In the genomic region with DNA sequence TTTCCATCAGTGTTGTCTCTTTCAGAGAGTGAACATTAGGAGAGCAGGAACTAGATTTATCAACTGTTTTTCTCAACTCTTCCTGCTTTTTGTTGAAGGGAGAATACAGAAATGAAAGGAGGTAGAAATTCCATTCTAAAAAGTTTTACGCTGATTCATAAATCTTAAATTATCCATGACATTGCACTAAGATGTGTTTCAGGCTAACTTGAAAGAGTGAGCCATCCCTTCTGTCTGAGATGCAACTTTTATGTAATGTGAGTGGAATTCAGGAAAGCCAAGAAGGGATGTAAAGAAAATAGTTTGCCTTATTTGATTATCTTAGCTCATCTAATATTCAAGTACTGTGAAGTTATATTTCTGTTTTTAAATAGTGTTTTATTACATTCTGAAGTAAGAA, we compare ENCODE assay signal across 19 cellular contexts.
A peak's percentile ranks its signal among the peaks of the same experiment; 100 is the strongest.
DNase-seq lines count a peak whose midpoint lies in the region; ATAC-seq, FAIRE-seq and TF ChIP-seq lines count a peak whose summit lies in the region.
"Had no signal": no experiment of that assay in that cellular context is flagged by ENCODE, and none has a peak within 500 bp of the region (broad histone marks: within the 10 kb centered on the region; RNA-seq: fewer than 3 reads in every experiment).

No MANE protein-coding gene starts in this region.

- TF ChIP-seq POLR2A in H54 (IDR thresholded peaks at IDR 0.05; ENCODE audit: low read depth, low read length) (no peak), thyroid gland (IDR thresholded peaks at IDR 0.05) (no peak)

- TF ChIP-seq CTCF in fibroblast of the aortic adventitia (IDR thresholded peaks at IDR 0.05; ENCODE audit: insufficient read depth, low read length) = no peak
- no peak for TF ChIP-seq CTCF in thyroid gland (IDR thresholded peaks at IDR 0.05)

- H3K4me3 ChIP-seq in fibroblast of the aortic adventitia (ENCODE audit: low read depth, low read length) (no peak overlapping the region), skeletal muscle satellite cell (ENCODE audit: low read length) (no peak overlapping the region), thyroid gland (replicated peaks in 1 of 3) (no peak overlapping the region)
- H3K4me3 ChIP-seq: ascending aorta had no signal

- H3K36me3 ChIP-seq in skeletal muscle satellite cell (ENCODE audit: insufficient read depth, low read length) = no peaks in the 10 kb centered on the region
- H3K36me3 ChIP-seq in thyroid gland = no peaks in the 10 kb centered on the region
- H3K36me3 ChIP-seq: ascending aorta had no signal

- H3K9ac ChIP-seq in skeletal muscle satellite cell (ENCODE audit: low read depth, low read length) = peak overlapping the region; percentile 70

- peak; percentile 20 for FAIRE-seq in H54 (lab: Jason Lieb, UNC)
- FAIRE-seq: TTC549 had no signal

- H3K4me2 ChIP-seq in skeletal muscle satellite cell (ENCODE audit: low read length) = peak overlapping the region; percentile 50

- no peak for DNase-seq in H54 (ENCODE audit: insufficient read length, low spot score)
- DNase-seq in amniotic epithelial cell (ENCODE audit: low read depth) = peak; percentile 75
- peak; percentile 74 for DNase-seq in fibroblast of the aortic adventitia (ENCODE audit: low read depth)
- no peak for DNase-seq in DMS114 treated with DMSO at 0.1 percent for 48 hours (lab: John Stamatoyannopoulos, UW; ENCODE audit: unreplicated experiment)
- DNase-seq in thyroid gland = no peak
- no peak for DNase-seq in activated CD4-positive, CD25-positive, alpha-beta regulatory T cell treated with anti-CD3 and anti-CD28 coated beads, Interleukin-2, amount 50 U/mL, for 72 hours
- DNase-seq: activated CD8-positive, alpha-beta memory T cell treated with anti-CD3 and anti-CD28 coated beads for 24 hours; CD4-positive, alpha-beta memory T cell; glutamatergic neuron; left cardiac atrium; naive B cell; NCI-H1105 treated with DMSO at 0.1 percent for 48 hours; NCI-H2227 treated with DMSO at 0.1 percent for 48 hours; retina; trophoblast cell had no signal

- no peaks in the 10 kb centered on the region for H3K27me3 ChIP-seq in skeletal muscle satellite cell (ENCODE audit: control insufficient read depth, insufficient read depth, low read length)
- no peaks in the 10 kb centered on the region for H3K27me3 ChIP-seq in thyroid gland
- H3K27me3 ChIP-seq: ascending aorta had no signal

- no peak for ATAC-seq in HG03521 (IDR thresholded peaks at IDR 0.05; ENCODE audit: unreplicated experiment)

- H3K4me1 ChIP-seq in skeletal muscle satellite cell (ENCODE audit: control insufficient read depth, insufficient read depth, low read length) = peaks cover 69% of the 10 kb centered on the region
- H3K4me1 ChIP-seq in thyroid gland = peaks cover 18 to 25% of the 10 kb centered on the region in 2 donors

- H3K9me3 ChIP-seq in skeletal muscle satellite cell (replicated peaks; ENCODE audit: low read length) (no peaks in the 10 kb centered on the region), thyroid gland (no peaks in the 10 kb centered on the region)
- H3K9me3 ChIP-seq: ascending aorta had no signal

- H3K27ac ChIP-seq in thyroid gland = no peak overlapping the region

- WGBS in thyroid gland, 2 donors = 86 to 87% methylated on average over 1 of the region's 1 CpG

- intact Hi-C loops in thyroid gland (cut with DNase I) = no loop called here

Comparison
In these comparisons a context has a peak if more than half of its experiments do, and no peak if none do; other contexts are left out.
1. DNase-seq: peak in amniotic epithelial cell (single experiment) and fibroblast of the aortic adventitia (single experiment); none in H54 (single experiment), DMS114 treated with DMSO at 0.1 percent for 48 hours (single experiment), thyroid gland (0 of 2) and activated CD4-positive, CD25-positive, alpha-beta regulatory T cell treated with anti-CD3 and anti-CD28 coated beads, Interleukin-2, amount 50 U/mL, for 72 hours (single experiment).